ENCODE assay signal across 19 cellular contexts in genomic region chr2:180463608-180464007, GRCh38.
"Had no signal": no experiment of that assay in that cellular context is flagged by ENCODE, and none has a peak within 500 bp of the region (broad histone marks: within the 10 kb centered on the region; RNA-seq: fewer than 3 reads in every experiment).

No MANE protein-coding gene starts in this region.

- ATAC-seq: activated T-cell treated with anti-CD3 and anti-CD28 coated beads, Interleukin-2, amount 50 U/mL, for 72 hours; body of pancreas; left lobe of liver; mucosa of descending colon; naive thymus-derived CD4-positive, alpha-beta T cell; upper lobe of right lung had no signal

- H3K36me3 ChIP-seq: sigmoid colon, stomach, upper lobe of right lung had no signal

- DNase-seq: activated CD4-positive, alpha-beta T cell treated with anti-CD3 and anti-CD28 coated beads, Interleukin-2, amount 10 ng/mL, durations not matched to agents 7 days and 5 days; activated CD4-positive, CD25-positive, alpha-beta regulatory T cell; activated CD8-positive, alpha-beta memory T cell treated with anti-CD3 and anti-CD28 coated beads, Interleukin-2, amount 50 U/mL, for 48 hours; activated gamma-delta T cell; activated naive CD8-positive, alpha-beta T cell treated with anti-CD3 and anti-CD28 coated beads for 36 hours; activated T-cell treated with anti-CD3 and anti-CD28 coated beads, Interleukin-2, amount 50 U/mL, for 72 hours; amygdala; body of pancreas; effector CD8-positive, alpha-beta T cell; mucosa of descending colon; naive thymus-derived CD4-positive, alpha-beta T cell; sigmoid colon; stimulated activated CD4-positive, alpha-beta T cell treated with anti-CD3 and anti-CD28 coated beads, Interleukin-12 subunit alpha, Interleukin-12 subunit beta, amount 100 ng/mL, for 4 hours; stimulated activated CD4-positive, alpha-beta T cell treated with anti-CD3 and anti-CD28 coated beads, Interleukin-2, amount 100 ng/mL, for 24 hours; stomach; SW 1271; testis; upper lobe of right lung had no signal

- H3K4me3 ChIP-seq: body of pancreas, mucosa of descending colon, sigmoid colon, stomach, testis, upper lobe of right lung had no signal

- H3K27ac ChIP-seq: body of pancreas, sigmoid colon, stomach, testis, upper lobe of right lung had no signal

- H3K27me3 ChIP-seq: body of pancreas, sigmoid colon, stomach, testis, upper lobe of right lung had no signal

- H3K9me3 ChIP-seq: body of pancreas, mucosa of descending colon, testis had no signal

- H3K4me1 ChIP-seq: body of pancreas, sigmoid colon, stomach, testis, upper lobe of right lung had no signal
